19 cellular contexts compared by ENCODE assay signal in the genomic region with DNA sequence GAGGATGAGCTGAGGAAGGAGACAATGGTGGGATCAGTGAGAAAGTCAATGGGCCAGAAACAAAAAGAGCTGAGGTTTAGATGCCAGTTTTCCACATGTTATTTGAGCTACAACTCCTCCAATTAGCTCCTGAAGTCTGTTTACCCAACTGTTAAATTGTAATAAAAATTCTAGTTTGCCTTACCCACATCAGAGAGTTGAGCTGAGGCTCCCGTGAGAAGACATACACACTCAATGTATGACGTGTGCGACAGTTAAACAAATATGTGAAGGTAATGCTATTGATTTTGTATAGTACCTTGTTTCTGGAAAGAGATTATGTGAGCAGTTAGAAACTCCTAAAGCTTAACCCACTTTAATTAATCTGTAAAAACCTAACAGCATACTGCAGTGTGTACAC.
A peak's percentile ranks its signal among the peaks of the same experiment; 100 is the strongest.
DNase-seq lines count a peak whose midpoint lies in the region; ATAC-seq, FAIRE-seq and TF ChIP-seq lines count a peak whose summit lies in the region.
"Had no signal": no experiment of that assay in that cellular context is flagged by ENCODE, and none has a peak within 500 bp of the region (broad histone marks: within the 10 kb centered on the region; RNA-seq: fewer than 3 reads in every experiment).

No MANE protein-coding gene starts in this region.

- H3K27ac ChIP-seq in HepG2 (ENCODE audit: extremely low read length, insufficient read depth, low read length) (no peak overlapping the region), right lobe of liver (no peak overlapping the region)
- H3K27ac ChIP-seq: SK-N-MC had no signal

- no peaks in the 10 kb centered on the region for H4K20me1 ChIP-seq in HepG2 (ENCODE audit: insufficient read depth, low read length)

- ATAC-seq in HepG2 (peak; percentile 49; the same call in 2 of the 3 replicates), right lobe of liver (no peak), GM18867 (IDR thresholded peaks at IDR 0.05; ENCODE audit: unreplicated experiment) (no peak)

- H3K27me3 ChIP-seq in HepG2 (ENCODE audit: control insufficient read depth in 1 of 2, insufficient read depth in 2 of 2, low read length in 2 of 2) (no peaks in the 10 kb centered on the region), right lobe of liver (no peaks in the 10 kb centered on the region)
- H3K27me3 ChIP-seq: BE2C, MG63 had no signal

- TF ChIP-seq RAD21 in HepG2 (CRISPR knock-in tag; IDR thresholded peaks at IDR 0.05) = no peak

- POLR2A ChIA-PET in HepG2 (lab: Yijun Ruan, JAX) = no interaction called here

- in situ Hi-C loops in HepG2 (cut with HindIII; ENCODE audit: extremely low pct_ligation_motif_present, low pct_unique_long_range_greater_than_20kb) = no loop called here

- no TSS peak for BruUV-seq in HepG2 (replicated peaks; lab: Mats Ljungman, UMichigan)

- intact Hi-C loops in HepG2 (cut with micrococcal nuclease; ENCODE audit: unreplicated experiment) (no loop called here), right lobe of liver (cut with DNase I) (no loop called here)

- 12% methylated on average over 3 of the region's 3 CpGs for WGBS in HepG2 (ENCODE audit: low lambda C conversion rate)
- 27% methylated on average over 3 of the region's 3 CpGs for WGBS in right lobe of liver (ENCODE audit: insufficient coverage, low coverage, low lambda C conversion rate, missing lambda C conversion rate)

- TF ChIP-seq CTCF in HepG2 (CRISPR knock-in tag; IDR thresholded peaks at IDR 0.05) = no peak
- TF ChIP-seq CTCF in right lobe of liver (IDR thresholded peaks at IDR 0.05) = no peak

- FAIRE-seq in HepG2 (lab: Jason Lieb, UNC) = no peak
- FAIRE-seq: H1 had no signal

- no peak overlapping the region for H3K4me2 ChIP-seq in HepG2 (ENCODE audit: low read depth, low read length)

- H3K4me3 ChIP-seq in HepG2 (replicated peaks in 1 of 3; ENCODE audit: insufficient read depth in 1 of 3, low read depth in 2 of 3, low read length in 3 of 3) = no peak overlapping the region
- no peak overlapping the region for H3K4me3 ChIP-seq in right lobe of liver
- H3K4me3 ChIP-seq: MG63, SK-N-MC had no signal

- TF ChIP-seq EP300 in HepG2 (IDR thresholded peaks at IDR 0.05; ENCODE audit: low read depth in 2 of 2, low read length in 2 of 2) (no peak), HepG2 (CRISPR knock-in tag; IDR thresholded peaks at IDR 0.05; ENCODE audit: borderline replicate concordance) (no peak)

- TF ChIP-seq POLR2A in HepG2 (IDR thresholded peaks at IDR 0.05; ENCODE audit: insufficient read depth in 1 of 2, low read depth in 2 of 2, low read length in 2 of 2) (no peak), right lobe of liver (IDR thresholded peaks at IDR 0.05) (no peak)

- peaks cover 52% of the 10 kb centered on the region for H3K9me3 ChIP-seq in HepG2 (ENCODE audit: low read length)
- H3K9me3 ChIP-seq in right lobe of liver = no peaks in the 10 kb centered on the region
- H3K9me3 ChIP-seq: BE2C, MG63 had no signal

- DNase-seq in HepG2 (ENCODE audit: low spot score) (peak; percentile 33), right lobe of liver (no peak), NCI-H345 (lab: John Stamatoyannopoulos, UW) (peak; percentile 71), SW480 (ENCODE audit: low spot score) (peak; percentile 82), GOT3 (lab: John Stamatoyannopoulos, UW) (no peak), SW 1271 (lab: John Stamatoyannopoulos, UW) (no peak)
- no peak for DNase-seq in activated CD8-positive, alpha-beta memory T cell treated with anti-CD3 and anti-CD28 coated beads, Interleukin-2, amount 50 U/mL, for 4 hours
- DNase-seq: 8988T; BE2C; Calu3; CD4-positive, alpha-beta T cell; MG63; NCI-H1092 treated with DMSO at 0.1 percent for 48 hours; NCI-H187 treated with DMSO at 0.1 percent for 48 hours; NCI-H774; T-helper 1 cell had no signal

- CTCF ChIA-PET in HepG2 (lab: Yijun Ruan, JAX; ENCODE audit: low intra/inter-chr PET ratio, low total read pairs) = no interaction called here

- H3K4me1 ChIP-seq in HepG2 (ENCODE audit: insufficient read depth, low read length) = 0 out of 2 replicates have a peak, but pooled peaks cover 6% of the 10 kb centered on the region
- no peaks in the 10 kb centered on the region for H3K4me1 ChIP-seq in right lobe of liver
- H3K4me1 ChIP-seq: BE2C had no signal

- H2AFZ ChIP-seq in HepG2 (ENCODE audit: low read length) = no peak overlapping the region

- H3K9ac ChIP-seq in HepG2 (ENCODE audit: insufficient read depth, low read depth, low read length) = no peak overlapping the region

- no peaks in the 10 kb centered on the region for H3K79me2 ChIP-seq in HepG2 (ENCODE audit: insufficient read depth, low read length)

- H3K36me3 ChIP-seq in HepG2 (replicated peaks in 1 of 2; ENCODE audit: control insufficient read depth in 1 of 2, insufficient read depth in 2 of 2, low read length in 2 of 2) (no peaks in the 10 kb centered on the region), right lobe of liver (no peaks in the 10 kb centered on the region)
- H3K36me3 ChIP-seq: BE2C, MG63 had no signal

TF ChIP-seq in HepG2, 621 proteins besides CTCF, POLR2A, EP300 and RAD21:
- TF ChIP-seq HOXA5 (CRISPR knock-in tag; IDR thresholded peaks at IDR 0.05) (no peak), BCL6 (CRISPR knock-in tag; IDR thresholded peaks at IDR 0.05) (peak; percentile 25; the same call in 1 of the 2 replicates), TCF7 (IDR thresholded peaks at IDR 0.05; ENCODE audit: low read depth) (0 out of 2 replicates have a peak, but pooled peaks have one; percentile 18)

Comparison
In these comparisons a context has a peak if more than half of its experiments do, and no peak if none do; other contexts are left out.
1. DNase-seq: peak in HepG2 (single experiment), NCI-H345 (single experiment) and SW480 (single experiment); none in right lobe of liver (0 of 3), GOT3 (single experiment), SW 1271 (0 of 2) and activated CD8-positive, alpha-beta memory T cell treated with anti-CD3 and anti-CD28 coated beads, Interleukin-2, amount 50 U/mL, for 4 hours (single experiment).